ENCODE assay signal across 1 cellular context in the genomic region with DNA sequence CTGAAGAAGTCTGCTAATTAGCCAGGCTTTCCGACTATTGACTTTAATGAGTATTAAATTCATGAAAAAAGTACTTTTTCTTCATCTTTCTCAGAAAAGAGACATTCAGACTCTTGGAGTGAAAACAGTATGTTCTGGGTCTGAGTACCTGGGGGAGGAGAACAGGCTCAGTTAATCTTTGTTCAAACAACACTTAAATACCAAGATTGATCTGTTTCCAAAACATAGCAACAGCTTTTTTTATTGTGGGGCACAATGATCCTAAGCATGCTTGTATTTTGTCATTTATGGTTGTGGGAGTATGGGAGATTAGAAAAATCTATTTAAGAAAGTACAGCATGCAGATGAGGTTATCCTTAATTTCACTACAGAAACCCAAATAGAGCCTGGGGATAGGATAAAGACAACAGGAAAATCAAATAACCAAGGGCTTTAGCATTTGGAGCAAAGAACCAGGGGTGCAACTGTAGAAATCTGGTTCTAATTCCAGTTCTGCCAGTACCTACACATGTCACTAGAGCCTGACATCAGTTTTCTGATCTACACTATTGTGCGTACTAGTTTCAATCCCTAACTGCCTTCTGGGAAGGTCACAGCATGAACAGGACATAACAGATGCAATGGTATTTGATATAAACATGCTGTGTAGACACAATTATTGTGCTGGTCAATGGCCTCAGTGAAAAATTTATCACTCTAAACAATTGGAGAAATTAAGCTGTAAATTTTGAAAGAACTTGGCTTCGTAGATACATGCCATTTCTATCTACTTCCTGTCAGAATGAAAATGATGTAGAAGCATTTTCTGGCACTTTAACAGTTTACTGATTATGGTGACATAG.
TF ChIP-seq lines count a peak whose summit lies in the region.

No MANE protein-coding gene starts in this region.

TF ChIP-seq in K562, 482 proteins besides CTCF, POLR2A, EP300 and RAD21 (continued from another document):
- TF ChIP-seq PHB2 (IDR thresholded peaks at IDR 0.05; ENCODE audit: low read depth) (no peak), C11orf30 (IDR thresholded peaks at IDR 0.05; ENCODE audit: low read depth) (peak; percentile 58), TEAD1 (CRISPR knock-in tag; IDR thresholded peaks at IDR 0.05) (no peak), NCOA2 (IDR thresholded peaks at IDR 0.05; ENCODE audit: partially characterized antibody in 2 of 2) (no peak), ZNF316 (IDR thresholded peaks at IDR 0.05) (peak; percentile 73)
- TF ChIP-seq, protein P1, sequence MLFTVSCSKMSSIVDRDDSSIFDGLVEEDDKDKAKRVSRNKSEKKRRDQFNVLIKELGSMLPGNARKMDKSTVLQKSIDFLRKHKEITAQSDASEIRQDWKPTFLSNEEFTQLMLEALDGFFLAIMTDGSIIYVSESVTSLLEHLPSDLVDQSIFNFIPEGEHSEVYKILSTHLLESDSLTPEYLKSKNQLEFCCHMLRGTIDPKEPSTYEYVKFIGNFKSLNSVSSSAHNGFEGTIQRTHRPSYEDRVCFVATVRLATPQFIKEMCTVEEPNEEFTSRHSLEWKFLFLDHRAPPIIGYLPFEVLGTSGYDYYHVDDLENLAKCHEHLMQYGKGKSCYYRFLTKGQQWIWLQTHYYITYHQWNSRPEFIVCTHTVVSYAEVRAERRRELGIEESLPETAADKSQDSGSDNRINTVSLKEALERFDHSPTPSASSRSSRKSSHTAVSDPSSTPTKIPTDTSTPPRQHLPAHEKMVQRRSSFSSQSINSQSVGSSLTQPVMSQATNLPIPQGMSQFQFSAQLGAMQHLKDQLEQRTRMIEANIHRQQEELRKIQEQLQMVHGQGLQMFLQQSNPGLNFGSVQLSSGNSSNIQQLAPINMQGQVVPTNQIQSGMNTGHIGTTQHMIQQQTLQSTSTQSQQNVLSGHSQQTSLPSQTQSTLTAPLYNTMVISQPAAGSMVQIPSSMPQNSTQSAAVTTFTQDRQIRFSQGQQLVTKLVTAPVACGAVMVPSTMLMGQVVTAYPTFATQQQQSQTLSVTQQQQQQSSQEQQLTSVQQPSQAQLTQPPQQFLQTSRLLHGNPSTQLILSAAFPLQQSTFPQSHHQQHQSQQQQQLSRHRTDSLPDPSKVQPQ (CRISPR knock-in tag; IDR thresholded peaks at IDR 0.05; ENCODE audit: borderline replicate concordance): no peak
- TF ChIP-seq, protein P2, sequence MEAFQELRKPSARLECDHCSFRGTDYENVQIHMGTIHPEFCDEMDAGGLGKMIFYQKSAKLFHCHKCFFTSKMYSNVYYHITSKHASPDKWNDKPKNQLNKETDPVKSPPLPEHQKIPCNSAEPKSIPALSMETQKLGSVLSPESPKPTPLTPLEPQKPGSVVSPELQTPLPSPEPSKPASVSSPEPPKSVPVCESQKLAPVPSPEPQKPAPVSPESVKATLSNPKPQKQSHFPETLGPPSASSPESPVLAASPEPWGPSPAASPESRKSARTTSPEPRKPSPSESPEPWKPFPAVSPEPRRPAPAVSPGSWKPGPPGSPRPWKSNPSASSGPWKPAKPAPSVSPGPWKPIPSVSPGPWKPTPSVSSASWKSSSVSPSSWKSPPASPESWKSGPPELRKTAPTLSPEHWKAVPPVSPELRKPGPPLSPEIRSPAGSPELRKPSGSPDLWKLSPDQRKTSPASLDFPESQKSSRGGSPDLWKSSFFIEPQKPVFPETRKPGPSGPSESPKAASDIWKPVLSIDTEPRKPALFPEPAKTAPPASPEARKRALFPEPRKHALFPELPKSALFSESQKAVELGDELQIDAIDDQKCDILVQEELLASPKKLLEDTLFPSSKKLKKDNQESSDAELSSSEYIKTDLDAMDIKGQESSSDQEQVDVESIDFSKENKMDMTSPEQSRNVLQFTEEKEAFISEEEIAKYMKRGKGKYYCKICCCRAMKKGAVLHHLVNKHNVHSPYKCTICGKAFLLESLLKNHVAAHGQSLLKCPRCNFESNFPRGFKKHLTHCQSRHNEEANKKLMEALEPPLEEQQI (IDR thresholded peaks at IDR 0.05): no peak
